ENCODE assay signal across 1 cellular context in genomic region chr20:54619181-54619580, GRCh38.
TF ChIP-seq lines count a peak whose summit lies in the region.

No MANE protein-coding gene starts in this region.

TF ChIP-seq in HCT116, 20 proteins besides CTCF, POLR2A, EP300 and RAD21 (continued from another document):
- TF ChIP-seq, protein P1, sequence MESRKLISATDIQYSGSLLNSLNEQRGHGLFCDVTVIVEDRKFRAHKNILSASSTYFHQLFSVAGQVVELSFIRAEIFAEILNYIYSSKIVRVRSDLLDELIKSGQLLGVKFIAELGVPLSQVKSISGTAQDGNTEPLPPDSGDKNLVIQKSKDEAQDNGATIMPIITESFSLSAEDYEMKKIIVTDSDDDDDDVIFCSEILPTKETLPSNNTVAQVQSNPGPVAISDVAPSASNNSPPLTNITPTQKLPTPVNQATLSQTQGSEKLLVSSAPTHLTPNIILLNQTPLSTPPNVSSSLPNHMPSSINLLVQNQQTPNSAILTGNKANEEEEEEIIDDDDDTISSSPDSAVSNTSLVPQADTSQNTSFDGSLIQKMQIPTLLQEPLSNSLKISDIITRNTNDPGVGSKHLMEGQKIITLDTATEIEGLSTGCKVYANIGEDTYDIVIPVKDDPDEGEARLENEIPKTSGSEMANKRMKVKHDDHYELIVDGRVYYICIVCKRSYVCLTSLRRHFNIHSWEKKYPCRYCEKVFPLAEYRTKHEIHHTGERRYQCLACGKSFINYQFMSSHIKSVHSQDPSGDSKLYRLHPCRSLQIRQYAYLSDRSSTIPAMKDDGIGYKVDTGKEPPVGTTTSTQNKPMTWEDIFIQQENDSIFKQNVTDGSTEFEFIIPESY (IDR thresholded peaks at IDR 0.05; ENCODE audit: extremely low read depth, insufficient replicate concordance, low read length), result no peak
- TF ChIP-seq SP1 (IDR thresholded peaks at IDR 0.05; ENCODE audit: low read depth), result no peak
- TF ChIP-seq CBX3 (IDR thresholded peaks at IDR 0.05; ENCODE audit: low read depth), result no peak
